1 cellular context compared by ENCODE assay signal in the genomic region with DNA sequence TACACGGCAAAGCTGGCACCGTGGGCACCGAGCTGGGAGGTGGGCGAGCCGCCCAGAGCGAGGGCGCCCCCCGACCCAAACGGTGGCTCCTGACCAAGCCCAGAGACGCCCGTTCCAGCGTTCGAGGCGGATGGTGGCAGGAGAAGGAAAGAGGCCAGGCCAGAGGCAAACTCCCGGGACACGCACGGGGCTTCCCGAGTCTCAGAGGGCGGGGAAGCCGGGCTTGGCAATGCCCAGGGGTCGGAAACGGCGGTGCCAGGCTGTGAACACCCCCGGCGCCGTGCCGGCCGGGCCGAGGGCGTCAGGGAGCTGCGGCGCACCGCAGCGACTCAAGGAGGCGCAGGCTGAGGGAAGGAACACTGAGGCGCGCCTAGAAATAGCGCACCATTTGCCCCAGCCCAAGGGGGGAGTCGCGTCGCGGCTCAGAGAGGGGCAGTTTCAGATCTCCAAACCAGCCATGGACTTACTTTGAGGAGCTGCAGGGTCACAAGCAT.
A peak's percentile ranks its signal among the peaks of the same experiment; 100 is the strongest.
TF ChIP-seq lines count a peak whose summit lies in the region.

No MANE protein-coding gene starts in this region.

TF ChIP-seq in K562, 482 proteins besides CTCF, POLR2A, EP300 and RAD21 (continued from another document and continues in another):
- TF ChIP-seq, protein P1, sequence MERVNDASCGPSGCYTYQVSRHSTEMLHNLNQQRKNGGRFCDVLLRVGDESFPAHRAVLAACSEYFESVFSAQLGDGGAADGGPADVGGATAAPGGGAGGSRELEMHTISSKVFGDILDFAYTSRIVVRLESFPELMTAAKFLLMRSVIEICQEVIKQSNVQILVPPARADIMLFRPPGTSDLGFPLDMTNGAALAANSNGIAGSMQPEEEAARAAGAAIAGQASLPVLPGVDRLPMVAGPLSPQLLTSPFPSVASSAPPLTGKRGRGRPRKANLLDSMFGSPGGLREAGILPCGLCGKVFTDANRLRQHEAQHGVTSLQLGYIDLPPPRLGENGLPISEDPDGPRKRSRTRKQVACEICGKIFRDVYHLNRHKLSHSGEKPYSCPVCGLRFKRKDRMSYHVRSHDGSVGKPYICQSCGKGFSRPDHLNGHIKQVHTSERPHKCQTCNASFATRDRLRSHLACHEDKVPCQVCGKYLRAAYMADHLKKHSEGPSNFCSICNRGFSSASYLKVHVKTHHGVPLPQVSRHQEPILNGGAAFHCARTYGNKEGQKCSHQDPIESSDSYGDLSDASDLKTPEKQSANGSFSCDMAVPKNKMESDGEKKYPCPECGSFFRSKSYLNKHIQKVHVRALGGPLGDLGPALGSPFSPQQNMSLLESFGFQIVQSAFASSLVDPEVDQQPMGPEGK (CRISPR knock-in tag; IDR thresholded peaks at IDR 0.05; ENCODE audit: borderline replicate concordance): 0 out of 2 replicates have a peak, but pooled peaks have one; percentile 63
- TF ChIP-seq ZNF274 (IDR thresholded peaks at IDR 0.05; ENCODE audit: borderline replicate concordance, low read depth, low read length) (no peak), CREB1 (IDR thresholded peaks at IDR 0.05) (no peak), CREB1 (CRISPR knock-in tag; IDR thresholded peaks at IDR 0.05) (peak; percentile 67; the same call in 1 of the 2 replicates), XRCC5 (IDR thresholded peaks at IDR 0.05; ENCODE audit: low read depth, low read length) (no peak), ZNF830 (CRISPR knock-in tag; IDR thresholded peaks at IDR 0.05) (no peak), RBM22 (IDR thresholded peaks at IDR 0.05; ENCODE audit: low read depth, low read length, poor library complexity, severe bottlenecking) (peak; percentile 70), HDAC3 (IDR thresholded peaks at IDR 0.05; ENCODE audit: borderline replicate concordance, partially characterized antibody) (no peak), NFIX (CRISPR knock-in tag; IDR thresholded peaks at IDR 0.05; ENCODE audit: low read depth) (no peak), FIP1L1 (IDR thresholded peaks at IDR 0.05; ENCODE audit: low read depth, low read length, poor library complexity, severe bottlenecking) (peak; percentile 81), ZNF79 (CRISPR knock-in tag; IDR thresholded peaks at IDR 0.05; ENCODE audit: low read depth) (no peak), ETV6 (IDR thresholded peaks at IDR 0.05; ENCODE audit: borderline replicate concordance in 1 of 2, low read depth in 2 of 2, low read length in 1 of 2) (no peak), ETV6 (CRISPR knock-in tag; IDR thresholded peaks at IDR 0.05; ENCODE audit: borderline replicate concordance) (no peak), ZC3H4 (CRISPR knock-in tag; IDR thresholded peaks at IDR 0.05; ENCODE audit: borderline replicate concordance) (no peak; the same call in 1 of the 2 replicates), SAFB2 (IDR thresholded peaks at IDR 0.05; ENCODE audit: borderline replicate concordance, low read depth, low read length, severe bottlenecking) (no peak), ARID1B (IDR thresholded peaks at IDR 0.05) (no peak), SLC30A9 (CRISPR knock-in tag; IDR thresholded peaks at IDR 0.05) (no peak), NELFE (IDR thresholded peaks at IDR 0.05; ENCODE audit: insufficient read depth, insufficient read length) (no peak), ADNP (tag; IDR thresholded peaks at IDR 0.05) (no peak), ZC3H11A (IDR thresholded peaks at IDR 0.05; ENCODE audit: low read depth, low read length) (no peak), NFRKB (IDR thresholded peaks at IDR 0.05; ENCODE audit: low read depth) (no peak), KLF10 (CRISPR knock-in tag; IDR thresholded peaks at IDR 0.05) (no peak), KDM4B (IDR thresholded peaks at IDR 0.05; ENCODE audit: borderline replicate concordance in 2 of 2, low read depth in 1 of 2) (no peak), NR3C1 (CRISPR knock-in tag; IDR thresholded peaks at IDR 0.05) (no peak), NEUROD1 (IDR thresholded peaks at IDR 0.05; ENCODE audit: borderline replicate concordance, low read depth, low read length, partially characterized antibody) (no peak), ZNF699 (CRISPR knock-in tag; IDR thresholded peaks at IDR 0.05; ENCODE audit: insufficient replicate concordance) (no peak), RFX5 (IDR thresholded peaks at IDR 0.05; ENCODE audit: low read depth, low read length) (no peak), KLF6 (CRISPR knock-in tag; IDR thresholded peaks at IDR 0.05; ENCODE audit: borderline replicate concordance) (no peak), HMGN3 (IDR thresholded peaks at IDR 0.05; ENCODE audit: borderline replicate concordance, extremely low read depth, insufficient read length, low read depth, low read length) (peak; percentile 53), CHD1 (IDR thresholded peaks at IDR 0.05; ENCODE audit: low read length) (peak; percentile 70)
- TF ChIP-seq, protein P2, sequence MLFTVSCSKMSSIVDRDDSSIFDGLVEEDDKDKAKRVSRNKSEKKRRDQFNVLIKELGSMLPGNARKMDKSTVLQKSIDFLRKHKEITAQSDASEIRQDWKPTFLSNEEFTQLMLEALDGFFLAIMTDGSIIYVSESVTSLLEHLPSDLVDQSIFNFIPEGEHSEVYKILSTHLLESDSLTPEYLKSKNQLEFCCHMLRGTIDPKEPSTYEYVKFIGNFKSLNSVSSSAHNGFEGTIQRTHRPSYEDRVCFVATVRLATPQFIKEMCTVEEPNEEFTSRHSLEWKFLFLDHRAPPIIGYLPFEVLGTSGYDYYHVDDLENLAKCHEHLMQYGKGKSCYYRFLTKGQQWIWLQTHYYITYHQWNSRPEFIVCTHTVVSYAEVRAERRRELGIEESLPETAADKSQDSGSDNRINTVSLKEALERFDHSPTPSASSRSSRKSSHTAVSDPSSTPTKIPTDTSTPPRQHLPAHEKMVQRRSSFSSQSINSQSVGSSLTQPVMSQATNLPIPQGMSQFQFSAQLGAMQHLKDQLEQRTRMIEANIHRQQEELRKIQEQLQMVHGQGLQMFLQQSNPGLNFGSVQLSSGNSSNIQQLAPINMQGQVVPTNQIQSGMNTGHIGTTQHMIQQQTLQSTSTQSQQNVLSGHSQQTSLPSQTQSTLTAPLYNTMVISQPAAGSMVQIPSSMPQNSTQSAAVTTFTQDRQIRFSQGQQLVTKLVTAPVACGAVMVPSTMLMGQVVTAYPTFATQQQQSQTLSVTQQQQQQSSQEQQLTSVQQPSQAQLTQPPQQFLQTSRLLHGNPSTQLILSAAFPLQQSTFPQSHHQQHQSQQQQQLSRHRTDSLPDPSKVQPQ (CRISPR knock-in tag; IDR thresholded peaks at IDR 0.05; ENCODE audit: borderline replicate concordance): no peak
- TF ChIP-seq, protein P3, sequence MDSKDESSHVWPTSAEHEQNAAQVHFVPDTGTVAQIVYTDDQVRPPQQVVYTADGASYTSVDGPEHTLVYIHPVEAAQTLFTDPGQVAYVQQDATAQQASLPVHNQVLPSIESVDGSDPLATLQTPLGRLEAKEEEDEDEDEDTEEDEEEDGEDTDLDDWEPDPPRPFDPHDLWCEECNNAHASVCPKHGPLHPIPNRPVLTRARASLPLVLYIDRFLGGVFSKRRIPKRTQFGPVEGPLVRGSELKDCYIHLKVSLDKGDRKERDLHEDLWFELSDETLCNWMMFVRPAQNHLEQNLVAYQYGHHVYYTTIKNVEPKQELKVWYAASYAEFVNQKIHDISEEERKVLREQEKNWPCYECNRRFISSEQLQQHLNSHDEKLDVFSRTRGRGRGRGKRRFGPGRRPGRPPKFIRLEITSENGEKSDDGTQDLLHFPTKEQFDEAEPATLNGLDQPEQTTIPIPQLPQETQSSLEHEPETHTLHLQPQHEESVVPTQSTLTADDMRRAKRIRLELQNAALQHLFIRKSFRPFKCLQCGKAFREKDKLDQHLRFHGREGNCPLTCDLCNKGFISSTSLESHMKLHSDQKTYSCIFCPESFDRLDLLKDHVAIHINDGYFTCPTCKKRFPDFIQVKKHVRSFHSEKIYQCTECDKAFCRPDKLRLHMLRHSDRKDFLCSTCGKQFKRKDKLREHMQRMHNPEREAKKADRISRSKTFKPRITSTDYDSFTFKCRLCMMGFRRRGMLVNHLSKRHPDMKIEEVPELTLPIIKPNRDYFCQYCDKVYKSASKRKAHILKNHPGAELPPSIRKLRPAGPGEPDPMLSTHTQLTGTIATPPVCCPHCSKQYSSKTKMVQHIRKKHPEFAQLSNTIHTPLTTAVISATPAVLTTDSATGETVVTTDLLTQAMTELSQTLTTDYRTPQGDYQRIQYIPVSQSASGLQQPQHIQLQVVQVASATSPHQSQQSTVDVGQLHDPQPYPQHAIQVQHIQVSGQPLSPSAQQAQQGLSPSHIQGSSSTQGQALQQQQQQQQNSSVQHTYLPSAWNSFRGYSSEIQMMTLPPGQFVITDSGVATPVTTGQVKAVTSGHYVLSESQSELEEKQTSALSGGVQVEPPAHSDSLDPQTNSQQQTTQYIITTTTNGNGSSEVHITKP (IDR thresholded peaks at IDR 0.05; ENCODE audit: partially characterized antibody): peak; percentile 79
- TF ChIP-seq, protein P4, sequence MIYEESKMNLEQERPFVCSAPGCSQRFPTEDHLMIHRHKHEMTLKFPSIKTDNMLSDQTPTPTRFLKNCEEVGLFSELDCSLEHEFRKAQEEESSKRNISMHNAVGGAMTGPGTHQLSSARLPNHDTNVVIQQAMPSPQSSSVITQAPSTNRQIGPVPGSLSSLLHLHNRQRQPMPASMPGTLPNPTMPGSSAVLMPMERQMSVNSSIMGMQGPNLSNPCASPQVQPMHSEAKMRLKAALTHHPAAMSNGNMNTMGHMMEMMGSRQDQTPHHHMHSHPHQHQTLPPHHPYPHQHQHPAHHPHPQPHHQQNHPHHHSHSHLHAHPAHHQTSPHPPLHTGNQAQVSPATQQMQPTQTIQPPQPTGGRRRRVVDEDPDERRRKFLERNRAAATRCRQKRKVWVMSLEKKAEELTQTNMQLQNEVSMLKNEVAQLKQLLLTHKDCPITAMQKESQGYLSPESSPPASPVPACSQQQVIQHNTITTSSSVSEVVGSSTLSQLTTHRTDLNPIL (CRISPR knock-in tag; IDR thresholded peaks at IDR 0.05): no peak
- TF ChIP-seq, protein P5, sequence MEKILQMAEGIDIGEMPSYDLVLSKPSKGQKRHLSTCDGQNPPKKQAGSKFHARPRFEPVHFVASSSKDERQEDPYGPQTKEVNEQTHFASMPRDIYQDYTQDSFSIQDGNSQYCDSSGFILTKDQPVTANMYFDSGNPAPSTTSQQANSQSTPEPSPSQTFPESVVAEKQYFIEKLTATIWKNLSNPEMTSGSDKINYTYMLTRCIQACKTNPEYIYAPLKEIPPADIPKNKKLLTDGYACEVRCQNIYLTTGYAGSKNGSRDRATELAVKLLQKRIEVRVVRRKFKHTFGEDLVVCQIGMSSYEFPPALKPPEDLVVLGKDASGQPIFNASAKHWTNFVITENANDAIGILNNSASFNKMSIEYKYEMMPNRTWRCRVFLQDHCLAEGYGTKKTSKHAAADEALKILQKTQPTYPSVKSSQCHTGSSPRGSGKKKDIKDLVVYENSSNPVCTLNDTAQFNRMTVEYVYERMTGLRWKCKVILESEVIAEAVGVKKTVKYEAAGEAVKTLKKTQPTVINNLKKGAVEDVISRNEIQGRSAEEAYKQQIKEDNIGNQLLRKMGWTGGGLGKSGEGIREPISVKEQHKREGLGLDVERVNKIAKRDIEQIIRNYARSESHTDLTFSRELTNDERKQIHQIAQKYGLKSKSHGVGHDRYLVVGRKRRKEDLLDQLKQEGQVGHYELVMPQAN (IDR thresholded peaks at IDR 0.05; ENCODE audit: borderline replicate concordance): no peak; the same call in 1 of the 2 replicates
- TF ChIP-seq, protein P6, sequence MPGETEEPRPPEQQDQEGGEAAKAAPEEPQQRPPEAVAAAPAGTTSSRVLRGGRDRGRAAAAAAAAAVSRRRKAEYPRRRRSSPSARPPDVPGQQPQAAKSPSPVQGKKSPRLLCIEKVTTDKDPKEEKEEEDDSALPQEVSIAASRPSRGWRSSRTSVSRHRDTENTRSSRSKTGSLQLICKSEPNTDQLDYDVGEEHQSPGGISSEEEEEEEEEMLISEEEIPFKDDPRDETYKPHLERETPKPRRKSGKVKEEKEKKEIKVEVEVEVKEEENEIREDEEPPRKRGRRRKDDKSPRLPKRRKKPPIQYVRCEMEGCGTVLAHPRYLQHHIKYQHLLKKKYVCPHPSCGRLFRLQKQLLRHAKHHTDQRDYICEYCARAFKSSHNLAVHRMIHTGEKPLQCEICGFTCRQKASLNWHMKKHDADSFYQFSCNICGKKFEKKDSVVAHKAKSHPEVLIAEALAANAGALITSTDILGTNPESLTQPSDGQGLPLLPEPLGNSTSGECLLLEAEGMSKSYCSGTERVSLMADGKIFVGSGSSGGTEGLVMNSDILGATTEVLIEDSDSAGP (CRISPR knock-in tag; IDR thresholded peaks at IDR 0.05): no peak; the same call in 1 of the 2 replicates
